Comparison of ENCODE assay signal across 2 cellular contexts in genomic region chr20:38146628-38147027, GRCh38.
TF ChIP-seq lines count a peak whose summit lies in the region.

No MANE protein-coding gene starts in this region.

TF ChIP-seq in H1, 55 proteins besides CTCF, POLR2A, EP300 and RAD21:
- TF ChIP-seq CHD2 (IDR thresholded peaks at IDR 0.05; ENCODE audit: low read length) (no peak), ZNF274 (IDR thresholded peaks at IDR 0.05; ENCODE audit: borderline replicate concordance, extremely low read depth, low read length) (no peak), CREB1 (IDR thresholded peaks at IDR 0.05) (no peak), GABPA (IDR thresholded peaks at IDR 0.05; ENCODE audit: borderline replicate concordance, insufficient read depth, low read length) (no peak), KDM4A (IDR thresholded peaks at IDR 0.05; ENCODE audit: low read depth, low read length, severe bottlenecking) (no peak), TBP (IDR thresholded peaks at IDR 0.05; ENCODE audit: low read depth, low read length) (no peak), SP1 (IDR thresholded peaks at IDR 0.05; ENCODE audit: low read depth, low read length) (no peak), CBX8 (IDR thresholded peaks at IDR 0.05; ENCODE audit: borderline replicate concordance, low read depth, low read length) (no peak), SIX5 (IDR thresholded peaks at IDR 0.05; ENCODE audit: low read depth, low read length) (no peak), ASH2L (IDR thresholded peaks at IDR 0.05; ENCODE audit: low read length) (no peak), CEBPB (IDR thresholded peaks at IDR 0.05; ENCODE audit: low read depth, low read length) (no peak), NANOG (IDR thresholded peaks at IDR 0.05; ENCODE audit: insufficient read depth, low read depth, low read length, poor library complexity, severe bottlenecking) (no peak), POU5F1 (IDR thresholded peaks at IDR 0.05; ENCODE audit: low read depth, low read length) (no peak), CTBP2 (IDR thresholded peaks at IDR 0.05; ENCODE audit: borderline replicate concordance, insufficient read depth, insufficient read length, low read length) (no peak), TAF7 (optimal IDR thresholded peaks at IDR 0.05; ENCODE audit: borderline replicate concordance, low read depth, low read length) (no peak), JUND (IDR thresholded peaks at IDR 0.05; ENCODE audit: low read length) (no peak), GTF2F1 (IDR thresholded peaks at IDR 0.05; ENCODE audit: borderline replicate concordance, low read depth, low read length) (no peak), YY1 (IDR thresholded peaks at IDR 0.05; ENCODE audit: low read depth, low read length) (no peak), HDAC2 (IDR thresholded peaks at IDR 0.05; ENCODE audit: borderline replicate concordance in 1 of 2, low read depth in 2 of 2, low read length in 2 of 2) (no peak)
- TF ChIP-seq, protein P1, sequence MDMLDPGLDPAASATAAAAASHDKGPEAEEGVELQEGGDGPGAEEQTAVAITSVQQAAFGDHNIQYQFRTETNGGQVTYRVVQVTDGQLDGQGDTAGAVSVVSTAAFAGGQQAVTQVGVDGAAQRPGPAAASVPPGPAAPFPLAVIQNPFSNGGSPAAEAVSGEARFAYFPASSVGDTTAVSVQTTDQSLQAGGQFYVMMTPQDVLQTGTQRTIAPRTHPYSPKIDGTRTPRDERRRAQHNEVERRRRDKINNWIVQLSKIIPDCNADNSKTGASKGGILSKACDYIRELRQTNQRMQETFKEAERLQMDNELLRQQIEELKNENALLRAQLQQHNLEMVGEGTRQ (IDR thresholded peaks at IDR 0.05; ENCODE audit: low read length): no peak

TF ChIP-seq in GM23338, 12 proteins besides CTCF, POLR2A, EP300 and RAD21:
- no peak for TF ChIP-seq CREB1 (CRISPR knock-in tag; IDR thresholded peaks at IDR 0.05; ENCODE audit: low read depth)
- TF ChIP-seq, protein P2, sequence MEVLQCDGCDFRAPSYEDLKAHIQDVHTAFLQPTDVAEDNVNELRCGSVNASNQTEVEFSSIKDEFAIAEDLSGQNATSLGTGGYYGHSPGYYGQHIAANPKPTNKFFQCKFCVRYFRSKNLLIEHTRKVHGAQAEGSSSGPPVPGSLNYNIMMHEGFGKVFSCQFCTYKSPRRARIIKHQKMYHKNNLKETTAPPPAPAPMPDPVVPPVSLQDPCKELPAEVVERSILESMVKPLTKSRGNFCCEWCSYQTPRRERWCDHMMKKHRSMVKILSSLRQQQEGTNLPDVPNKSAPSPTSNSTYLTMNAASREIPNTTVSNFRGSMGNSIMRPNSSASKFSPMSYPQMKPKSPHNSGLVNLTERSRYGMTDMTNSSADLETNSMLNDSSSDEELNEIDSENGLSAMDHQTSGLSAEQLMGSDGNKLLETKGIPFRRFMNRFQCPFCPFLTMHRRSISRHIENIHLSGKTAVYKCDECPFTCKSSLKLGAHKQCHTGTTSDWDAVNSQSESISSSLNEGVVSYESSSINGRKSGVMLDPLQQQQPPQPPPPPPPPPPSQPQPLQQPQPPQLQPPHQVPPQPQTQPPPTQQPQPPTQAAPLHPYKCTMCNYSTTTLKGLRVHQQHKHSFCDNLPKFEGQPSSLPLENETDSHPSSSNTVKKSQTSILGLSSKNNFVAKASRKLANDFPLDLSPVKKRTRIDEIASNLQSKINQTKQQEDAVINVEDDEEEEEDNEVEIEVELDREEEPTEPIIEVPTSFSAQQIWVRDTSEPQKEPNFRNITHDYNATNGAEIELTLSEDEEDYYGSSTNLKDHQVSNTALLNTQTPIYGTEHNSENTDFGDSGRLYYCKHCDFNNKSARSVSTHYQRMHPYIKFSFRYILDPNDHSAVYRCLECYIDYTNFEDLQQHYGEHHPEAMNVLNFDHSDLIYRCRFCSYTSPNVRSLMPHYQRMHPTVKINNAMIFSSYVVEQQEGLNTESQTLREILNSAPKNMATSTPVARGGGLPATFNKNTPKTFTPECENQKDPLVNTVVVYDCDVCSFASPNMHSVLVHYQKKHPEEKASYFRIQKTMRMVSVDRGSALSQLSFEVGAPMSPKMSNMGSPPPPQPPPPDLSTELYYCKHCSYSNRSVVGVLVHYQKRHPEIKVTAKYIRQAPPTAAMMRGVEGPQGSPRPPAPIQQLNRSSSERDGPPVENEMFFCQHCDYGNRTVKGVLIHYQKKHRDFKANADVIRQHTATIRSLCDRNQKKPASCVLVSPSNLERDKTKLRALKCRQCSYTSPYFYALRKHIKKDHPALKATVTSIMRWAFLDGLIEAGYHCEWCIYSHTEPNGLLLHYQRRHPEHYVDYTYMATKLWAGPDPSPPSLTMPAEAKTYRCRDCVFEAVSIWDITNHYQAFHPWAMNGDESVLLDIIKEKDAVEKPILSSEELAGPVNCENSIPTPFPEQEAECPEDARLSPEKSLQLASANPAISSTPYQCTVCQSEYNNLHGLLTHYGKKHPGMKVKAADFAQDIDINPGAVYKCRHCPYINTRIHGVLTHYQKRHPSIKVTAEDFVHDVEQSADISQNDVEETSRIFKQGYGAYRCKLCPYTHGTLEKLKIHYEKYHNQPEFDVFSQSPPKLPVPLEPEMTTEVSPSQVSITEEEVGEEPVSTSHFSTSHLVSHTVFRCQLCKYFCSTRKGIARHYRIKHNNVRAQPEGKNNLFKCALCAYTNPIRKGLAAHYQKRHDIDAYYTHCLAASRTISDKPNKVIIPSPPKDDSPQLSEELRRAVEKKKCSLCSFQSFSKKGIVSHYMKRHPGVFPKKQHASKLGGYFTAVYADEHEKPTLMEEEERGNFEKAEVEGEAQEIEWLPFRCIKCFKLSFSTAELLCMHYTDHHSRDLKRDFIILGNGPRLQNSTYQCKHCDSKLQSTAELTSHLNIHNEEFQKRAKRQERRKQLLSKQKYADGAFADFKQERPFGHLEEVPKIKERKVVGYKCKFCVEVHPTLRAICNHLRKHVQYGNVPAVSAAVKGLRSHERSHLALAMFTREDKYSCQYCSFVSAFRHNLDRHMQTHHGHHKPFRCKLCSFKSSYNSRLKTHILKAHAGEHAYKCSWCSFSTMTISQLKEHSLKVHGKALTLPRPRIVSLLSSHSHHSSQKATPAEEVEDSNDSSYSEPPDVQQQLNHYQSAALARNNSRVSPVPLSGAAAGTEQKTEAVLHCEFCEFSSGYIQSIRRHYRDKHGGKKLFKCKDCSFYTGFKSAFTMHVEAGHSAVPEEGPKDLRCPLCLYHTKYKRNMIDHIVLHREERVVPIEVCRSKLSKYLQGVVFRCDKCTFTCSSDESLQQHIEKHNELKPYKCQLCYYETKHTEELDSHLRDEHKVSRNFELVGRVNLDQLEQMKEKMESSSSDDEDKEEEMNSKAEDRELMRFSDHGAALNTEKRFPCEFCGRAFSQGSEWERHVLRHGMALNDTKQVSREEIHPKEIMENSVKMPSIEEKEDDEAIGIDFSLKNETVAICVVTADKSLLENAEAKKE (CRISPR knock-in tag; IDR thresholded peaks at IDR 0.05): no peak
